In the genomic region with DNA sequence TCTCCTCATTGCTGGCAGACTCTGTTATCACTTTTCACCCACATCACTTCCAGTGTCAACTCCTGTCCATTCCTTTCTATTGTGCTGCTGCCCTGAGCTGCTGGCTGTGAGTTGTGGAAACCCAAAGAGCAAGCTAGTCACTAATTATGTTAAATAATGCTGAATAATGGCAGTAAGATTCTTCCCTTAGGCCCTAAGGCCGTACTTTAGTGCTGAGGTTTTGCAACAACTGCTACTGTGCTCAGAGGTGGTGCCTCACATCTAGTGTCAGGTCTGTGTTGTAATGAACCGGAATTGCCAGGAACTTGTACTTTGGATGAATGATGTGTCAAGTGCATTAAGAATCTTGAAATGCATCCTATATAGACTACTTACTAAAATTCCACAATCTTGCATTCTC, we compare ENCODE assay signal across 32 cellular contexts.
"Had no signal": no experiment of that assay in that cellular context is flagged by ENCODE, and none has a peak within 500 bp of the region (broad histone marks: within the 10 kb centered on the region; RNA-seq: fewer than 3 reads in every experiment).

No MANE protein-coding gene starts in this region.

- H3K9me3 Mint-ChIP-seq: activated naive CD8-positive, alpha-beta T cell treated with anti-CD3 and anti-CD28 coated beads for 36 hours; mesothelial cell of epicardium; neural crest cell had no signal

- H3K9me3 ChIP-seq: adrenal gland, ascending aorta, heart right ventricle, left ventricle myocardium inferior, pancreas, psoas muscle, right atrium auricular region, upper lobe of right lung had no signal

- ATAC-seq: effector memory CD8-positive, alpha-beta T cell; esophagus mucosa; heart right ventricle; naive thymus-derived CD4-positive, alpha-beta T cell; pancreas; psoas muscle; stimulated activated memory B cell treated with anti-CD40 and anti-IgM and Interleukin-4, amounts not matched to agents 10 μg/mL and 1 μg/mL and 100 μg/mL, for 72 hours; stimulated activated naive CD8-positive, alpha-beta T cell treated with anti-CD3 and anti-CD28 coated beads, Interleukin-15, amount 100 ng/mL, for 72 hours; upper lobe of right lung had no signal

- H3K27me3 Mint-ChIP-seq: activated naive CD8-positive, alpha-beta T cell treated with anti-CD3 and anti-CD28 coated beads for 36 hours; effector memory CD8-positive, alpha-beta T cell; naive thymus-derived CD4-positive, alpha-beta T cell; stimulated activated memory B cell treated with anti-CD40 and anti-IgM and Interleukin-4, amounts not matched to agents 10 μg/mL and 1 μg/mL and 100 μg/mL, for 72 hours; stimulated activated naive CD8-positive, alpha-beta T cell treated with anti-CD3 and anti-CD28 coated beads, Interleukin-15, amount 100 ng/mL, for 72 hours had no signal

- H3K27ac Mint-ChIP-seq: activated naive CD8-positive, alpha-beta T cell treated with anti-CD3 and anti-CD28 coated beads for 36 hours; effector memory CD8-positive, alpha-beta T cell; mesothelial cell of epicardium; naive thymus-derived CD4-positive, alpha-beta T cell; stimulated activated memory B cell treated with anti-CD40 and anti-IgM and Interleukin-4, amounts not matched to agents 10 μg/mL and 1 μg/mL and 100 μg/mL, for 72 hours; stimulated activated naive CD8-positive, alpha-beta T cell treated with anti-CD3 and anti-CD28 coated beads, Interleukin-15, amount 100 ng/mL, for 72 hours had no signal

- H3K4me3 Mint-ChIP-seq: activated naive CD8-positive, alpha-beta T cell treated with anti-CD3 and anti-CD28 coated beads for 36 hours; effector memory CD8-positive, alpha-beta T cell; mesothelial cell of epicardium; naive thymus-derived CD4-positive, alpha-beta T cell; neural crest cell; stimulated activated memory B cell treated with anti-CD40 and anti-IgM and Interleukin-4, amounts not matched to agents 10 μg/mL and 1 μg/mL and 100 μg/mL, for 72 hours; stimulated activated naive CD8-positive, alpha-beta T cell treated with anti-CD3 and anti-CD28 coated beads, Interleukin-15, amount 100 ng/mL, for 72 hours had no signal

- H3K4me1 Mint-ChIP-seq: activated naive CD8-positive, alpha-beta T cell treated with anti-CD3 and anti-CD28 coated beads for 36 hours; naive thymus-derived CD4-positive, alpha-beta T cell; stimulated activated memory B cell treated with anti-CD40 and anti-IgM and Interleukin-4, amounts not matched to agents 10 μg/mL and 1 μg/mL and 100 μg/mL, for 72 hours; stimulated activated naive CD8-positive, alpha-beta T cell treated with anti-CD3 and anti-CD28 coated beads, Interleukin-15, amount 100 ng/mL, for 72 hours had no signal

- H3K4me1 ChIP-seq: adrenal gland, ascending aorta, heart right ventricle, left ventricle myocardium inferior, pancreas, psoas muscle, right atrium auricular region, upper lobe of right lung had no signal

- H3K27me3 ChIP-seq: adrenal gland, ascending aorta, brain microvascular endothelial cell, heart right ventricle, pancreas, right atrium auricular region, upper lobe of right lung had no signal

- H3K4me2 ChIP-seq: smooth muscle cell had no signal

- H3K36me3 ChIP-seq: adrenal gland, ascending aorta, brain microvascular endothelial cell, heart right ventricle, left ventricle myocardium inferior, pancreas, right atrium auricular region, upper lobe of right lung had no signal

- DNase-seq: activated CD4-positive, alpha-beta T cell treated with anti-CD3 and anti-CD28 coated beads for 4 hours; activated CD4-positive, alpha-beta T cell treated with anti-CD3 and anti-CD28 coated beads, Interleukin-2, amount 50 U/mL, for 4 hours; activated CD8-positive, alpha-beta memory T cell treated with anti-CD3 and anti-CD28 coated beads for 24 hours; activated effector memory CD4-positive, alpha-beta T cell treated with Interleukin-2 at 50 U/mL for 16 hours; activated naive CD4-positive, alpha-beta T cell treated with Interleukin-2 at 50 U/mL for 16 hours; activated naive CD8-positive, alpha-beta T cell treated with anti-CD3 and anti-CD28 coated beads for 36 hours; adrenal gland; brain microvascular endothelial cell; caudate nucleus; cortex of kidney; effector memory CD8-positive, alpha-beta T cell; foreskin melanocyte; heart right ventricle; left ventricle myocardium inferior; naive thymus-derived CD4-positive, alpha-beta T cell; nucleus accumbens; pancreas; psoas muscle; stimulated activated CD4-positive, alpha-beta T cell treated with anti-CD3 and anti-CD28 coated beads, Interleukin-1b, Interleukin-23, amount 100 ng/mL, for 48 hours; stimulated activated CD4-positive, alpha-beta T cell treated with anti-CD3 and anti-CD28 coated beads, Interleukin-4, amount 100 ng/mL, for 4 hours; stimulated activated CD8-positive, alpha-beta memory T cell treated with anti-CD3 and anti-CD28 coated beads, Interleukin-4, amount 100 ng/mL, for 48 hours; stimulated activated naive CD8-positive, alpha-beta T cell treated with anti-CD3 and anti-CD28 coated beads, Interleukin-15, amount 100 ng/mL, for 72 hours; substantia nigra; upper lobe of right lung had no signal

- H3K27ac ChIP-seq: adrenal gland, ascending aorta, brain microvascular endothelial cell, heart right ventricle, left ventricle myocardium inferior, pancreas, psoas muscle, right atrium auricular region, upper lobe of right lung had no signal

- H3K36me3 Mint-ChIP-seq: activated naive CD8-positive, alpha-beta T cell treated with anti-CD3 and anti-CD28 coated beads for 36 hours; mesothelial cell of epicardium; naive thymus-derived CD4-positive, alpha-beta T cell; stimulated activated memory B cell treated with anti-CD40 and anti-IgM and Interleukin-4, amounts not matched to agents 10 μg/mL and 1 μg/mL and 100 μg/mL, for 72 hours had no signal

- H3K4me3 ChIP-seq: adrenal gland, ascending aorta, heart right ventricle, left ventricle myocardium inferior, lung, pancreas, psoas muscle, right atrium auricular region, smooth muscle cell, upper lobe of right lung had no signal
